ENCODE assay signal across 16 cellular contexts in genomic region chr22:24177045-24177444, GRCh38. TPM values are rescaled to one million over a fixed set of nuclear protein-coding genes. Genes with fewer than 3 reads are reported as not detected.
DNase-seq lines count a peak whose midpoint lies in the region; ATAC-seq and TF ChIP-seq lines count a peak whose summit lies in the region.
"Had no signal": no experiment of that assay in that cellular context is flagged by ENCODE, and none has a peak within 500 bp of the region (broad histone marks: within the 10 kb centered on the region; RNA-seq: fewer than 3 reads in every experiment).

No MANE protein-coding gene starts in this region.

- 71 to 92% (median 74%) methylated on average over 2 to 5 of the region's 5 CpGs for WGBS in heart left ventricle, 4 donors
- 83% methylated on average over 1 of the region's 5 CpGs; no CpG with 5 or more reads in 1 of the 2 donors for WGBS in esophagus squamous epithelium, 2 donors

- H3K9me3 Mint-ChIP-seq in stimulated activated effector memory CD8-positive, alpha-beta T cell treated with anti-CD3 and anti-CD28 coated beads, Interleukin-12 subunit alpha, Interleukin-12 subunit beta, amount 100 ng/mL, for 72 hours: no peaks in the 10 kb centered on the region
- H3K9me3 Mint-ChIP-seq: CD8-positive, alpha-beta memory T cell had no signal

- intact Hi-C loops in heart left ventricle (cut with DNase I) (loop anchor here in 4 of 10 donors (2.0 to 10.0 kb wide), 6 partner anchors 44 to 222 kb away; partner anchors contain the start of gene GSTT4 (in 2 of the 4)), left cardiac atrium (cut with DNase I) (loop anchor here in 1 of 2 donors (5.0 kb wide), 1 partner anchor 75 kb away; no protein-coding TSS in a partner anchor), esophagus squamous epithelium (cut with DNase I) (no loop called here)

- peak overlapping the region; percentile 32 for H3K27ac Mint-ChIP-seq in stimulated activated effector memory CD8-positive, alpha-beta T cell treated with anti-CD3 and anti-CD28 coated beads, Interleukin-12 subunit alpha, Interleukin-12 subunit beta, amount 100 ng/mL, for 72 hours
- H3K27ac Mint-ChIP-seq: CD8-positive, alpha-beta memory T cell had no signal

- ATAC-seq in heart left ventricle (no peak), left cardiac atrium (no peak), HG03571 (IDR thresholded peaks at IDR 0.05; ENCODE audit: unreplicated experiment) (no peak)
- no peak for ATAC-seq in stimulated activated effector memory CD8-positive, alpha-beta T cell treated with anti-CD3 and anti-CD28 coated beads, Interleukin-12 subunit alpha, Interleukin-12 subunit beta, amount 100 ng/mL, for 72 hours

- H3K36me3 Mint-ChIP-seq in stimulated activated effector memory CD8-positive, alpha-beta T cell treated with anti-CD3 and anti-CD28 coated beads, Interleukin-12 subunit alpha, Interleukin-12 subunit beta, amount 100 ng/mL, for 72 hours: peaks cover 21% of the 10 kb centered on the region

- TF ChIP-seq POLR2A in heart left ventricle (IDR thresholded peaks at IDR 0.05) (no peak), esophagus squamous epithelium (IDR thresholded peaks at IDR 0.05) (no peak)

- peaks cover 0 to 66% (median 38%) of the 10 kb centered on the region in 12 donors for H3K4me1 ChIP-seq in heart left ventricle
- peaks cover 8 to 64% (median 19%) of the 10 kb centered on the region in 3 donors for H3K4me1 ChIP-seq in esophagus squamous epithelium

- H3K4me1 Mint-ChIP-seq in stimulated activated effector memory CD8-positive, alpha-beta T cell treated with anti-CD3 and anti-CD28 coated beads, Interleukin-12 subunit alpha, Interleukin-12 subunit beta, amount 100 ng/mL, for 72 hours: no peaks in the 10 kb centered on the region
- H3K4me1 Mint-ChIP-seq: CD8-positive, alpha-beta memory T cell had no signal

- H3K27ac ChIP-seq in heart left ventricle (peak overlapping the region in 11 of 12 donors; percentile 36 to 85 (median 74)), esophagus squamous epithelium (peak overlapping the region; percentile 32 to 86 (median 72))
- H3K27ac ChIP-seq: BLaER1 treated with 17β-estradiol and CSF1 and Interleukin-3, amounts not matched to agents 10 nM and 100 nM had no signal

- H3K36me3 ChIP-seq in heart left ventricle: peaks cover 0 to 58% (median 33%) of the 10 kb centered on the region in 9 donors
- peaks cover 4 to 68% (median 13%) of the 10 kb centered on the region in 3 donors for H3K36me3 ChIP-seq in esophagus squamous epithelium

- no peak overlapping the region for H3K4me3 Mint-ChIP-seq in stimulated activated effector memory CD8-positive, alpha-beta T cell treated with anti-CD3 and anti-CD28 coated beads, Interleukin-12 subunit alpha, Interleukin-12 subunit beta, amount 100 ng/mL, for 72 hours
- H3K4me3 Mint-ChIP-seq: CD8-positive, alpha-beta memory T cell had no signal

- H3K4me3 ChIP-seq in heart left ventricle: no peak overlapping the region
- H3K4me3 ChIP-seq in esophagus squamous epithelium: no peak overlapping the region
- H3K4me3 ChIP-seq: BLaER1 treated with 17β-estradiol and CSF1 and Interleukin-3, amounts not matched to agents 10 nM and 100 nM had no signal

- H3K27me3 ChIP-seq in heart left ventricle (no peaks in the 10 kb centered on the region), esophagus squamous epithelium (no peaks in the 10 kb centered on the region)
- H3K27me3 ChIP-seq: BLaER1 treated with 17β-estradiol and CSF1 and Interleukin-3, amounts not matched to agents 10 nM and 100 nM had no signal

- DNase-seq in heart left ventricle (peak in 1 of 5 donors; percentile 19), left cardiac atrium (no peak), esophagus squamous epithelium (lab: John Stamatoyannopoulos, UW) (no peak), NCI-H524 (lab: John Stamatoyannopoulos, UW) (no peak)
- no peak for DNase-seq in stimulated activated effector memory CD8-positive, alpha-beta T cell treated with anti-CD3 and anti-CD28 coated beads, Interleukin-12 subunit alpha, Interleukin-12 subunit beta, amount 100 ng/mL, for 72 hours (ENCODE audit: low spot score in 2 of 2)
- DNase-seq in effector CD4-positive, alpha-beta T cell: no peak
- DNase-seq: CD8-positive, alpha-beta memory T cell; DND-41; HCEC 1CT; NCI-H187; NCI-H446; NK-92 treated with Interleukin-12 subunit alpha and Interleukin-12 subunit beta, amount 100 ng/mL, for 24 hours; OCI-M1; RPMI8226 had no signal

- TF ChIP-seq CTCF in heart left ventricle (IDR thresholded peaks at IDR 0.05): no peak
- TF ChIP-seq CTCF in esophagus squamous epithelium (IDR thresholded peaks at IDR 0.05): no peak

- H3K9me3 ChIP-seq in heart left ventricle (no peaks in the 10 kb centered on the region), esophagus squamous epithelium (no peaks in the 10 kb centered on the region)
- H3K9me3 ChIP-seq: BLaER1 treated with 17β-estradiol and CSF1 and Interleukin-3, amounts not matched to agents 10 nM and 100 nM had no signal

RNA-seq across cellular contexts. Expression of gene SUSD2, which starts 4.2 kb away (rescaled TPM):
- total RNA-seq in heart left ventricle (10 to 100 TPM in 1 of 9 donors, 1 to 10 TPM in 8; 1.5 to 12.6 (median 2.6) TPM), left cardiac atrium (1 to 10 TPM; 7.5 to 7.7 TPM), esophagus squamous epithelium (1 to 10 TPM; 1.1 to 2.5 (median 1.6) TPM)
- 1 to 10 TPM; 2.7 to 3.5 TPM for polyA plus RNA-seq in heart left ventricle
- polyA plus RNA-seq: CD8-positive, alpha-beta memory T cell had no signal
